Comparison of ENCODE assay signal across 1 cellular context in the genomic region with DNA sequence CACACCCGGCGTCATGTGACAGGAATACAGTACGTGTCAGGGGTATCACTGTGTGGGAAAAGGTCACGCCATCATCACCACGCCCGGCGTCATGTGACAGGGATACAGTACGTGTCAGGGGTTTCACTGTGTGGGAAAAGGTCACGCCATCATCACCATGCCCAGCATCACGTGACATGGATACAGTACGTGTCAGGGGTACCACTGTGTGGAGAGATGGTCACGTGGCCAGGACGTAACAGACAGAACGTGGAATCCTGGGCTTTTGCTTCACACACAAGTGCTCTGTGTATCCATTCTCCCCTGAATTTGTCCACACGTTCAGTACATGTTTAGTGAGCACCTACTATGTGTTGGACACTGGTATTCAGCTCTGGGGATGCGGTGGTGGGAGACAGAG.
TF ChIP-seq lines count a peak whose summit lies in the region.

No MANE protein-coding gene starts in this region.

TF ChIP-seq in A549, 52 proteins besides CTCF, POLR2A, EP300 and RAD21 (continued from another document):
- TF ChIP-seq, protein P1, sequence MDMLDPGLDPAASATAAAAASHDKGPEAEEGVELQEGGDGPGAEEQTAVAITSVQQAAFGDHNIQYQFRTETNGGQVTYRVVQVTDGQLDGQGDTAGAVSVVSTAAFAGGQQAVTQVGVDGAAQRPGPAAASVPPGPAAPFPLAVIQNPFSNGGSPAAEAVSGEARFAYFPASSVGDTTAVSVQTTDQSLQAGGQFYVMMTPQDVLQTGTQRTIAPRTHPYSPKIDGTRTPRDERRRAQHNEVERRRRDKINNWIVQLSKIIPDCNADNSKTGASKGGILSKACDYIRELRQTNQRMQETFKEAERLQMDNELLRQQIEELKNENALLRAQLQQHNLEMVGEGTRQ (IDR thresholded peaks at IDR 0.05): peak; percentile 20; the same call in 1 of the 2 replicates
- TF ChIP-seq NPAS2 (CRISPR knock-in tag; IDR thresholded peaks at IDR 0.05; ENCODE audit: borderline replicate concordance) (no peak), BHLHE40 (IDR thresholded peaks at IDR 0.05; ENCODE audit: low read depth, low read length) (no peak), MAZ (IDR thresholded peaks at IDR 0.05; ENCODE audit: borderline replicate concordance, low read depth, low read length) (no peak), E2F6 (IDR thresholded peaks at IDR 0.05; ENCODE audit: borderline replicate concordance, low read depth) (no peak)
